In the genomic region with DNA sequence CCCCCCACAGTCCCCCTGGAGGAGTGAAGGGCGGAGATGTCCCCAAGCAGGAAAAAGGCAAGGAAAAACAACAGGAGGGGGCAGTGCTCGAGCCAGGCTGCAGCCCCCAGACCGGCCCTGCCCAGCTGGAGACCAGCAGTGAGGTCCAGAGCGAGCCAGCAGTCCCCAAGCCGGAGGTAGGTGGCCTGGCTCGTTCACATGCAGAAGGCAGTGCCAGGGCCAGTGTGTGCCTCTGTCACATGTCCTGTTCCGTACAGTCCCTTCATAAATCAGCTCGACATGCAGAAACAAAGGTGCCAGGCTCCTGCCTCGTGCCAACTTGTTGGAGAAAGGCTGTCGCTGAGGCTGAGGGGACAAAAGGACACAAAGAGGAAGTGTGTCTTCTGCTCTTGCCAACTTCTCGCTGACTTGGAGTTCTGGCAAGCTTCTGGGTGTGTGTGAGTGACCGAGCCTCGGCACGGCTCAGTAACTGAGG, we compare ENCODE assay signal across 11 cellular contexts. TPM values are rescaled to one million over a fixed set of nuclear protein-coding genes. Genes with fewer than 3 reads are reported as not detected.
DNase-seq lines count a peak whose midpoint lies in the region; ATAC-seq, FAIRE-seq and TF ChIP-seq lines count a peak whose summit lies in the region.
"Had no signal": no experiment of that assay in that cellular context is flagged by ENCODE, and none has a peak within 500 bp of the region (broad histone marks: within the 10 kb centered on the region; RNA-seq: fewer than 3 reads in every experiment).

No MANE protein-coding gene starts in this region.

- H3K36me3 ChIP-seq in adrenal gland (replicated peaks in 1 of 2) (peaks cover 0 to 5% of the 10 kb centered on the region in 2 donors), MG63 (no peaks in the 10 kb centered on the region)

- H3K27me3 ChIP-seq in adrenal gland (no peaks in the 10 kb centered on the region), MG63 (no peaks in the 10 kb centered on the region)

- 31 to 38% (median 35%) methylated on average over 12 to 14 of the region's 14 CpGs for WGBS in adrenal gland, 4 donors

- no peaks in the 10 kb centered on the region for H3K9me3 Mint-ChIP-seq in stimulated activated effector memory CD8-positive, alpha-beta T cell treated with anti-CD3 and anti-CD28 coated beads, Interleukin-12 subunit alpha, Interleukin-12 subunit beta, amount 100 ng/mL, for 72 hours
- H3K9me3 Mint-ChIP-seq: activated T-helper 2 cell treated with anti-CD3 and anti-CD28 coated beads, Interferon-gamma antibody, Interleukin-2, Interleukin-4, amounts not matched to agents 10 μg/mL and 5 μg/mL and 100 μg/mL, durations not matched to agents 14 hours and 24 hours and 36 hours; endodermal cell had no signal

- peaks cover 100% of the 10 kb centered on the region for H3K36me3 Mint-ChIP-seq in stimulated activated effector memory CD8-positive, alpha-beta T cell treated with anti-CD3 and anti-CD28 coated beads, Interleukin-12 subunit alpha, Interleukin-12 subunit beta, amount 100 ng/mL, for 72 hours

- no peak for TF ChIP-seq CTCF in LNCaP clone FGC (IDR thresholded peaks at IDR 0.05; ENCODE audit: control insufficient read depth, extremely low read depth, insufficient read depth)
- TF ChIP-seq CTCF in adrenal gland (IDR thresholded peaks at IDR 0.05), result no peak
- TF ChIP-seq CTCF in D721Med (IDR thresholded peaks at IDR 0.05; ENCODE audit: insufficient read depth, missing control alignments), result no peak

- intact Hi-C loops in adrenal gland (cut with DNase I), result no loop called here

- no peaks in the 10 kb centered on the region for H3K9me3 ChIP-seq in adrenal gland (replicated peaks in 1 of 3)
- no peaks in the 10 kb centered on the region for H3K9me3 ChIP-seq in MG63

- H3K4me3 Mint-ChIP-seq in stimulated activated effector memory CD8-positive, alpha-beta T cell treated with anti-CD3 and anti-CD28 coated beads, Interleukin-12 subunit alpha, Interleukin-12 subunit beta, amount 100 ng/mL, for 72 hours, result no peak overlapping the region
- H3K4me3 Mint-ChIP-seq: endodermal cell had no signal

- no peak for FAIRE-seq in D721Med (lab: Jason Lieb, UNC)

- peak overlapping the region in 1 of 5 donors; percentile 18 for H3K27ac ChIP-seq in adrenal gland

- H3K4me1 ChIP-seq in adrenal gland (replicated peaks in 1 of 2), result peaks cover 10 to 13% of the 10 kb centered on the region in 2 donors

- no peak for ATAC-seq in stimulated activated effector memory CD8-positive, alpha-beta T cell treated with anti-CD3 and anti-CD28 coated beads, Interleukin-12 subunit alpha, Interleukin-12 subunit beta, amount 100 ng/mL, for 72 hours

- no peak for TF ChIP-seq POLR2A in adrenal gland (IDR thresholded peaks at IDR 0.05)

- peak overlapping the region; percentile 93 for H3K27ac Mint-ChIP-seq in stimulated activated effector memory CD8-positive, alpha-beta T cell treated with anti-CD3 and anti-CD28 coated beads, Interleukin-12 subunit alpha, Interleukin-12 subunit beta, amount 100 ng/mL, for 72 hours
- H3K27ac Mint-ChIP-seq: activated T-helper 2 cell treated with anti-CD3 and anti-CD28 coated beads, Interferon-gamma antibody, Interleukin-2, Interleukin-4, amounts not matched to agents 10 μg/mL and 5 μg/mL and 100 μg/mL, durations not matched to agents 14 hours and 24 hours and 36 hours; endodermal cell had no signal

- peak; percentile 73 for DNase-seq in LNCaP clone FGC (ENCODE audit: low read depth)
- DNase-seq in adrenal gland, result peak; percentile 66 to 92 (median 84)
- DNase-seq in islet precursor cell, result peak; percentile 34
- no peak for DNase-seq in stimulated activated effector memory CD8-positive, alpha-beta T cell treated with anti-CD3 and anti-CD28 coated beads, Interleukin-12 subunit alpha, Interleukin-12 subunit beta, amount 100 ng/mL, for 72 hours (ENCODE audit: low spot score in 2 of 2)
- no peak for DNase-seq in D721Med (ENCODE audit: insufficient read length, low spot score)
- DNase-seq in NCI-H2029 (lab: John Stamatoyannopoulos, UW), result no peak
- DNase-seq in MG63, result no peak
- DNase-seq: endodermal cell, NCI-H526, T-helper 2 cell had no signal

- H3K4me1 Mint-ChIP-seq in stimulated activated effector memory CD8-positive, alpha-beta T cell treated with anti-CD3 and anti-CD28 coated beads, Interleukin-12 subunit alpha, Interleukin-12 subunit beta, amount 100 ng/mL, for 72 hours, result peaks cover 26% of the 10 kb centered on the region

- no peak overlapping the region for H3K4me3 ChIP-seq in LNCaP clone FGC (ENCODE audit: low read depth, low read length)
- H3K4me3 ChIP-seq in adrenal gland, result no peak overlapping the region
- H3K4me3 ChIP-seq in MG63, result no peak overlapping the region

RNA-seq across cellular contexts. Expression of a gene that starts 24.1 kb away (rescaled TPM):
- 100 to 1,000 TPM in 1 of 8 donors, 10 to 100 TPM in 7; 32.5 to 101 (median 65.0) TPM for total RNA-seq in adrenal gland
- 10 to 100 TPM; 12.1 to 87.5 (median 20.6) TPM for polyA plus RNA-seq in adrenal gland
- total RNA-seq in MG63 (2014; rRNA removed; shearing (Covaris generic); ENCODE audit: low replicate concordance), result 126 and 136 TPM in 2 replicates

Comparison
In these comparisons a context has a peak if more than half of its experiments do, and no peak if none do; other contexts are left out.
1. DNase-seq: peak in LNCaP clone FGC (single experiment), adrenal gland (7 of 7) and islet precursor cell (single experiment); none in stimulated activated effector memory CD8-positive, alpha-beta T cell treated with anti-CD3 and anti-CD28 coated beads, Interleukin-12 subunit alpha, Interleukin-12 subunit beta, amount 100 ng/mL, for 72 hours (0 of 2), D721Med (single experiment), NCI-H2029 (single experiment) and MG63 (single experiment).